In the genomic region with DNA sequence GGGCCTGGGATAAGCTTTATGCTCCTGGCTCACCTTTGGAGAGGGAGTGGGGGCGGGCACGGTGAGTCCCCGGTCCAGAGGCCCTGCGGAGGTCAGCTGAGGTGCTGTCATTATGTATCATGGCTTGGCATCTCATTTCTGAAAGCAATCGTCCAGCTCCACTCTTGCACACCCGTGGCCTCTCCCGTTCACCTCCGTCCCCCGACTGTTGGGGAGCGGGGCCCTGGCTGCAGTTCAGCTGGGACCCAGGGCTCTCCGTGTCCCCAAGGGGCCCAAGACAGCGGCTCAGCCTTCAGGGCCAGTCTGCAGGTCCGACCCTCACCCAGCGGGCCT, we compare ENCODE assay signal across 1 cellular context.
TF ChIP-seq lines count a peak whose summit lies in the region.

No MANE protein-coding gene starts in this region.

TF ChIP-seq in GM23338, 12 proteins besides CTCF, POLR2A, EP300 and RAD21 (continued from another document):
- TF ChIP-seq, protein P1, sequence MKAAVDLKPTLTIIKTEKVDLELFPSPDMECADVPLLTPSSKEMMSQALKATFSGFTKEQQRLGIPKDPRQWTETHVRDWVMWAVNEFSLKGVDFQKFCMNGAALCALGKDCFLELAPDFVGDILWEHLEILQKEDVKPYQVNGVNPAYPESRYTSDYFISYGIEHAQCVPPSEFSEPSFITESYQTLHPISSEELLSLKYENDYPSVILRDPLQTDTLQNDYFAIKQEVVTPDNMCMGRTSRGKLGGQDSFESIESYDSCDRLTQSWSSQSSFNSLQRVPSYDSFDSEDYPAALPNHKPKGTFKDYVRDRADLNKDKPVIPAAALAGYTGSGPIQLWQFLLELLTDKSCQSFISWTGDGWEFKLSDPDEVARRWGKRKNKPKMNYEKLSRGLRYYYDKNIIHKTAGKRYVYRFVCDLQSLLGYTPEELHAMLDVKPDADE (IDR thresholded peaks at IDR 0.05), result no peak
- no peak for TF ChIP-seq CREB1 (CRISPR knock-in tag; IDR thresholded peaks at IDR 0.05; ENCODE audit: low read depth)
- TF ChIP-seq EZH2 (IDR thresholded peaks at IDR 0.05; ENCODE audit: low read depth, unreplicated experiment), result no peak
- TF ChIP-seq EZH2phosphoT487 (IDR thresholded peaks at IDR 0.05; ENCODE audit: unreplicated experiment), result no peak
- TF ChIP-seq STAT1 (IDR thresholded peaks at IDR 0.05; ENCODE audit: unreplicated experiment), result no peak
- TF ChIP-seq ZNF462 (CRISPR knock-in tag; IDR thresholded peaks at IDR 0.05), result no peak
- TF ChIP-seq, protein P2, sequence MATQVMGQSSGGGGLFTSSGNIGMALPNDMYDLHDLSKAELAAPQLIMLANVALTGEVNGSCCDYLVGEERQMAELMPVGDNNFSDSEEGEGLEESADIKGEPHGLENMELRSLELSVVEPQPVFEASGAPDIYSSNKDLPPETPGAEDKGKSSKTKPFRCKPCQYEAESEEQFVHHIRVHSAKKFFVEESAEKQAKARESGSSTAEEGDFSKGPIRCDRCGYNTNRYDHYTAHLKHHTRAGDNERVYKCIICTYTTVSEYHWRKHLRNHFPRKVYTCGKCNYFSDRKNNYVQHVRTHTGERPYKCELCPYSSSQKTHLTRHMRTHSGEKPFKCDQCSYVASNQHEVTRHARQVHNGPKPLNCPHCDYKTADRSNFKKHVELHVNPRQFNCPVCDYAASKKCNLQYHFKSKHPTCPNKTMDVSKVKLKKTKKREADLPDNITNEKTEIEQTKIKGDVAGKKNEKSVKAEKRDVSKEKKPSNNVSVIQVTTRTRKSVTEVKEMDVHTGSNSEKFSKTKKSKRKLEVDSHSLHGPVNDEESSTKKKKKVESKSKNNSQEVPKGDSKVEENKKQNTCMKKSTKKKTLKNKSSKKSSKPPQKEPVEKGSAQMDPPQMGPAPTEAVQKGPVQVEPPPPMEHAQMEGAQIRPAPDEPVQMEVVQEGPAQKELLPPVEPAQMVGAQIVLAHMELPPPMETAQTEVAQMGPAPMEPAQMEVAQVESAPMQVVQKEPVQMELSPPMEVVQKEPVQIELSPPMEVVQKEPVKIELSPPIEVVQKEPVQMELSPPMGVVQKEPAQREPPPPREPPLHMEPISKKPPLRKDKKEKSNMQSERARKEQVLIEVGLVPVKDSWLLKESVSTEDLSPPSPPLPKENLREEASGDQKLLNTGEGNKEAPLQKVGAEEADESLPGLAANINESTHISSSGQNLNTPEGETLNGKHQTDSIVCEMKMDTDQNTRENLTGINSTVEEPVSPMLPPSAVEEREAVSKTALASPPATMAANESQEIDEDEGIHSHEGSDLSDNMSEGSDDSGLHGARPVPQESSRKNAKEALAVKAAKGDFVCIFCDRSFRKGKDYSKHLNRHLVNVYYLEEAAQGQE (IDR thresholded peaks at IDR 0.05; ENCODE audit: unreplicated experiment), result no peak
